ENCODE assay signal across 16 cellular contexts in the genomic region with DNA sequence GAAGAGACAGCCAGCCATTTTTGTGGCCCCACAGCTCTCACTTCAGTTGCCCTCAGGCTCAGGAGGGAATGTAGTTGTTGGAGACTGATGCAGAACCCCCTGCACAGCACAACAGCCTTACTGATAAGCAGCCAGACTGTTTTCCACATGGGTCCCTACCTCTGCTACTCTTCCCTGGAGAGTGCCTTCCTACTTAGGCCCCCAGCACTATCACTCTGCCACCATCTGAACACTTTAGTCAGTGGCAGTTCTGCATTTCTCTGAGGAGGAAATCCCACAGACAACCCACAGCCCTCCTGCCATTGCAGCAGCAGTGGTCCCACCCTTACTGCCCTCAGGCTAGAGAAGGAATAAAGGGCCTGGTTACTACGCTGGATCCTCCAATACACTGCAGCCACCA.
DNase-seq lines count a peak whose midpoint lies in the region; ATAC-seq and TF ChIP-seq lines count a peak whose summit lies in the region.
"Had no signal": no experiment of that assay in that cellular context is flagged by ENCODE, and none has a peak within 500 bp of the region (broad histone marks: within the 10 kb centered on the region; RNA-seq: fewer than 3 reads in every experiment).

No MANE protein-coding gene starts in this region.

- H4K91ac ChIP-seq in neuronal stem cell (ENCODE audit: low read depth, low read length, poor library complexity) = no peak overlapping the region

- H2BK120ac ChIP-seq in neuronal stem cell (ENCODE audit: low read depth, low read length) = no peak overlapping the region

- no peak overlapping the region for H3K9ac ChIP-seq in neuronal stem cell (ENCODE audit: low read depth, low read length, poor library complexity)
- H3K9ac ChIP-seq: BLaER1 treated with 17β-estradiol and CSF1 and Interleukin-3, amounts not matched to agents 10 nM and 100 nM; GM23248 had no signal

- H3K27me3 Mint-ChIP-seq in activated T-helper 1 cell treated with anti-CD3 and anti-CD28 coated beads, Interleukin-12 subunit alpha, Interleukin-12 subunit beta, Interleukin-2, Interleukin-4 antibody, amounts not matched to agents 30 ng/mL and 10 ng/mL and 1 ng/mL, durations not matched to agents 14 hours and 24 hours and 36 hours (ENCODE audit: insufficient read depth) = no peaks in the 10 kb centered on the region
- H3K27me3 Mint-ChIP-seq: B cell had no signal

- no peak overlapping the region for H4K8ac ChIP-seq in neuronal stem cell (ENCODE audit: low read depth, low read length)

- no peak overlapping the region for H2AFZ ChIP-seq in neuronal stem cell (ENCODE audit: low read length)
- H2AFZ ChIP-seq: GM23248 had no signal

- H3K79me1 ChIP-seq in neuronal stem cell (ENCODE audit: low read depth, low read length) = no peaks in the 10 kb centered on the region

- H2AK5ac ChIP-seq in neuronal stem cell (ENCODE audit: low read depth, low read length) = no peak overlapping the region

- H2BK5ac ChIP-seq in neuronal stem cell (ENCODE audit: low read length) = no peak overlapping the region

- DNase-seq in NCI-H69 (lab: John Stamatoyannopoulos, UW) (peak; percentile 11), foreskin melanocyte (peak; percentile 68), neuronal stem cell (ENCODE audit: low spot score) (no peak), brain microvascular endothelial cell (no peak), GM13977 (ENCODE audit: low spot score) (no peak)
- DNase-seq in activated T-helper 1 cell treated with anti-CD3 and anti-CD28 coated beads, Interleukin-12 subunit alpha, Interleukin-12 subunit beta, Interleukin-2, Interleukin-4 antibody, amounts not matched to agents 30 ng/mL and 10 ng/mL and 1 ng/mL, durations not matched to agents 14 hours and 24 hours and 36 hours (ENCODE audit: low spot score) = no peak
- DNase-seq: Calu3; CD8-positive, alpha-beta T cell; DMS79 treated with DMSO at 0.1 percent for 48 hours; GM23248; HCEC 1CT; IMR-90 had no signal

- H3K18ac ChIP-seq in neuronal stem cell (ENCODE audit: low read length) = peak overlapping the region; percentile 15

- no peak overlapping the region for H3K4me2 ChIP-seq in neuronal stem cell (ENCODE audit: insufficient read depth, low read length, poor library complexity, severe bottlenecking)
- H3K4me2 ChIP-seq: BLaER1 treated with 17β-estradiol and CSF1 and Interleukin-3, amounts not matched to agents 10 nM and 100 nM had no signal

- no peaks in the 10 kb centered on the region for H3K4me1 ChIP-seq in neuronal stem cell (ENCODE audit: control insufficient read depth in 2 of 2, insufficient read depth in 1 of 2, low read depth in 1 of 2, low read length in 2 of 2)

- H3K36me3 Mint-ChIP-seq in activated T-helper 1 cell treated with anti-CD3 and anti-CD28 coated beads, Interleukin-12 subunit alpha, Interleukin-12 subunit beta, Interleukin-2, Interleukin-4 antibody, amounts not matched to agents 30 ng/mL and 10 ng/mL and 1 ng/mL, durations not matched to agents 14 hours and 24 hours and 36 hours (ENCODE audit: low read depth) = no peaks in the 10 kb centered on the region
- H3K36me3 Mint-ChIP-seq: CD8-positive, alpha-beta T cell had no signal

- H3K36me3 ChIP-seq in neuronal stem cell (replicated peaks in 1 of 2; ENCODE audit: control insufficient read depth in 2 of 2, insufficient read depth in 2 of 2, low read length in 2 of 2) = no peaks in the 10 kb centered on the region
- no peaks in the 10 kb centered on the region for H3K36me3 ChIP-seq in brain microvascular endothelial cell (replicated peaks)
- H3K36me3 ChIP-seq: BLaER1 treated with 17β-estradiol and CSF1 and Interleukin-3, amounts not matched to agents 10 nM and 100 nM had no signal

- no CpG with 5 or more reads among the region's 1 CpG for WGBS in neuronal stem cell (ENCODE audit: extremely low coverage in 2 of 2, insufficient read length in 2 of 2, insufficient replicate concordance in 1 of 2), 2 donors

- intact Hi-C loops in activated T-helper 1 cell treated with anti-CD3 and anti-CD28 coated beads, Interleukin-12 subunit alpha, Interleukin-12 subunit beta, Interleukin-2, Interleukin-4 antibody, amounts not matched to agents 30 ng/mL and 10 ng/mL and 1 ng/mL, durations not matched to agents 14 hours and 24 hours and 36 hours (cut with micrococcal nuclease) = no loop called here

- no peak overlapping the region for H3K4ac ChIP-seq in neuronal stem cell (ENCODE audit: low read length)

- H3K23ac ChIP-seq in neuronal stem cell (ENCODE audit: low read depth, low read length, poor library complexity) = no peak overlapping the region

- no peak for TF ChIP-seq CTCF in brain microvascular endothelial cell (IDR thresholded peaks at IDR 0.05; ENCODE audit: low read depth, low read length, missing control alignments)
- no peak for TF ChIP-seq CTCF in GM13977 (IDR thresholded peaks at IDR 0.05; ENCODE audit: extremely low read depth, insufficient read depth, missing control alignments)

- no peak overlapping the region for H3K14ac ChIP-seq in neuronal stem cell (ENCODE audit: low read length)

- in situ Hi-C loops in brain microvascular endothelial cell (cut with HindIII; ENCODE audit: low pct_ligation_motif_present, low sequenced_read_pairs) (no loop called here), GM13977 (cut with MboI; ENCODE audit: low pct_unique_long_range_greater_than_20kb, low sequenced_read_pairs, unreplicated experiment) (no loop called here)

- H3K27me3 ChIP-seq in neuronal stem cell (ENCODE audit: control insufficient read depth in 3 of 3, insufficient read depth in 3 of 3, low read depth in 1 of 3, low read length in 3 of 3) (no peaks in the 10 kb centered on the region), brain microvascular endothelial cell (replicated peaks) (no peaks in the 10 kb centered on the region)
- H3K27me3 ChIP-seq: BLaER1 treated with 17β-estradiol and CSF1 and Interleukin-3, amounts not matched to agents 10 nM and 100 nM had no signal

- H3K4me3 ChIP-seq in neuronal stem cell (ENCODE audit: low read length in 2 of 2) (no peak overlapping the region), brain microvascular endothelial cell (ENCODE audit: low read depth, low read length) (no peak overlapping the region)
- H3K4me3 ChIP-seq: BLaER1 treated with 17β-estradiol and CSF1 and Interleukin-3, amounts not matched to agents 10 nM and 100 nM; GM12878; GM23248 had no signal

- peaks cover 32% of the 10 kb centered on the region for H3K9me3 Mint-ChIP-seq in activated T-helper 1 cell treated with anti-CD3 and anti-CD28 coated beads, Interleukin-12 subunit alpha, Interleukin-12 subunit beta, Interleukin-2, Interleukin-4 antibody, amounts not matched to agents 30 ng/mL and 10 ng/mL and 1 ng/mL, durations not matched to agents 14 hours and 24 hours and 36 hours

- no peak overlapping the region for H3K4me3 Mint-ChIP-seq in activated T-helper 1 cell treated with anti-CD3 and anti-CD28 coated beads, Interleukin-12 subunit alpha, Interleukin-12 subunit beta, Interleukin-2, Interleukin-4 antibody, amounts not matched to agents 30 ng/mL and 10 ng/mL and 1 ng/mL, durations not matched to agents 14 hours and 24 hours and 36 hours
- H3K4me3 Mint-ChIP-seq: B cell; CD8-positive, alpha-beta T cell had no signal

- no peak overlapping the region for H2BK12ac ChIP-seq in neuronal stem cell (ENCODE audit: low read length)

- no peak for ATAC-seq in HG02623 (IDR thresholded peaks at IDR 0.05; ENCODE audit: unreplicated experiment)
- ATAC-seq: CD8-positive, alpha-beta T cell; GM12878 had no signal

- H3K27ac ChIP-seq in neuronal stem cell (replicated peaks; ENCODE audit: low read length) (no peak overlapping the region), brain microvascular endothelial cell (no peak overlapping the region)
- H3K27ac ChIP-seq: BLaER1 treated with 17β-estradiol and CSF1 and Interleukin-3, amounts not matched to agents 10 nM and 100 nM; GM23248 had no signal

- H2BK15ac ChIP-seq in neuronal stem cell (ENCODE audit: low read length) = no peak overlapping the region

- H3K9me3 ChIP-seq in neuronal stem cell (replicated peaks in 1 of 2; ENCODE audit: control insufficient read depth in 2 of 2, insufficient read depth in 1 of 2, low read depth in 1 of 2, low read length in 2 of 2) = no peaks in the 10 kb centered on the region

- no peak overlapping the region for H3K27ac Mint-ChIP-seq in activated T-helper 1 cell treated with anti-CD3 and anti-CD28 coated beads, Interleukin-12 subunit alpha, Interleukin-12 subunit beta, Interleukin-2, Interleukin-4 antibody, amounts not matched to agents 30 ng/mL and 10 ng/mL and 1 ng/mL, durations not matched to agents 14 hours and 24 hours and 36 hours
- H3K27ac Mint-ChIP-seq: B cell; CD8-positive, alpha-beta T cell had no signal

- no peaks in the 10 kb centered on the region for H3K4me1 Mint-ChIP-seq in activated T-helper 1 cell treated with anti-CD3 and anti-CD28 coated beads, Interleukin-12 subunit alpha, Interleukin-12 subunit beta, Interleukin-2, Interleukin-4 antibody, amounts not matched to agents 30 ng/mL and 10 ng/mL and 1 ng/mL, durations not matched to agents 14 hours and 24 hours and 36 hours (ENCODE audit: low read depth)
- H3K4me1 Mint-ChIP-seq: B cell had no signal

Comparison
In these comparisons a context has a peak if more than half of its experiments do, and no peak if none do; other contexts are left out.
1. DNase-seq: peak in NCI-H69 (single experiment) and foreskin melanocyte (single experiment); none in neuronal stem cell (single experiment), brain microvascular endothelial cell (single experiment), activated T-helper 1 cell treated with anti-CD3 and anti-CD28 coated beads, Interleukin-12 subunit alpha, Interleukin-12 subunit beta, Interleukin-2, Interleukin-4 antibody, amounts not matched to agents 30 ng/mL and 10 ng/mL and 1 ng/mL, durations not matched to agents 14 hours and 24 hours and 36 hours (single experiment) and GM13977 (single experiment).